ENCODE assay signal across 1 cellular context in the genomic region with DNA sequence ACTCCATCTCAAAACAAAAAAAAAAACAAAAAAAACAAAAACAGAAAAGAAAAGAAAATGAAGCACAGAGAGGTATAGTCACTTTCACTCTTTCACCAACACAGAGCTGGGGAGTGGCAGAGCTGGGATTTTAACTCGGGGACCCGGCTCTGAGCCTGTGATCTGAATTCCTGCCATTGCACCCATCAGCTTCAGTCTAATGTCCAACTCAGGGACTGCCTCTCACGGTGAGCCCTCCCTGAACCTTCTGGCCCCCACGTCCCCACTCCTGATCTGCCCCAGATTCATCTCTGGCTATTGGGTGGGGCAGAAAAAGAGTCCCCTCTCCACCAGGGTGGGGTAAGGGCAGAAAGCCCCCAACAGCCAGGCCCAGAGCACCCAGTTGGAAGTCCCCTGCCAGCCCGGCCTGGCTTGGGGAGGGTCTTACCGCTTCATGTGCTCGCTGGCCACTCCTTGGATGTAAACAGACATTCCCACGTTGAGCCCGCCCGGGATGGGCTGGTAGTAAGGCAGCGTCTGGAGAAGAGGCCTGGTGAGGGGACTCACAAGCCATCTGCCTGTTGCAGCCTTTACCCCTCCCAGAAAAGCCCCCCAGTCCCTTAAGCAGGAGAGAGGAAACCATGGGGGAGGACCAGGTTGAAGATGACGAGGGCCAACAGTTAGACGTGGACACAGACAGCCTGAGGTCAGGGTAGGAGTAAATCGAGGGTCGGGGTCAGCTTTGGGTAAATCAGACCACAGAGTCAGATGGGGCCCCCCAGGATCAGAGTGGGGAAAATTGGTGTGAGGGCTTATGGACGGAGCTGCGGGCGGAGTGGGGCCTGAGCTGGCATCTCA.
TF ChIP-seq lines count a peak whose summit lies in the region.

No MANE protein-coding gene starts in this region.

TF ChIP-seq in IMR-90, 13 proteins besides CTCF, POLR2A, EP300 and RAD21:
- TF ChIP-seq SMC3 (IDR thresholded peaks at IDR 0.05; ENCODE audit: low read depth, low read length), result no peak
- no peak for TF ChIP-seq NFE2L2 (IDR thresholded peaks at IDR 0.05; ENCODE audit: low read depth, low read length)
- no peak for TF ChIP-seq MAZ (IDR thresholded peaks at IDR 0.05; ENCODE audit: borderline replicate concordance, low read depth, low read length)
- TF ChIP-seq RCOR1 (IDR thresholded peaks at IDR 0.05; ENCODE audit: insufficient replicate concordance, low read length), result no peak
- TF ChIP-seq MAFK (IDR thresholded peaks at IDR 0.05; ENCODE audit: low read depth, low read length), result no peak
- no peak for TF ChIP-seq RFX5 (IDR thresholded peaks at IDR 0.05; ENCODE audit: low read depth, low read length)
- no peak for TF ChIP-seq MXI1 (IDR thresholded peaks at IDR 0.05; ENCODE audit: borderline replicate concordance, low read depth, low read length)
- TF ChIP-seq, protein P1, sequence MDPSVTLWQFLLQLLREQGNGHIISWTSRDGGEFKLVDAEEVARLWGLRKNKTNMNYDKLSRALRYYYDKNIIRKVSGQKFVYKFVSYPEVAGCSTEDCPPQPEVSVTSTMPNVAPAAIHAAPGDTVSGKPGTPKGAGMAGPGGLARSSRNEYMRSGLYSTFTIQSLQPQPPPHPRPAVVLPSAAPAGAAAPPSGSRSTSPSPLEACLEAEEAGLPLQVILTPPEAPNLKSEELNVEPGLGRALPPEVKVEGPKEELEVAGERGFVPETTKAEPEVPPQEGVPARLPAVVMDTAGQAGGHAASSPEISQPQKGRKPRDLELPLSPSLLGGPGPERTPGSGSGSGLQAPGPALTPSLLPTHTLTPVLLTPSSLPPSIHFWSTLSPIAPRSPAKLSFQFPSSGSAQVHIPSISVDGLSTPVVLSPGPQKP (IDR thresholded peaks at IDR 0.05; ENCODE audit: borderline replicate concordance, low read depth, low read length), result no peak
